Comparison of ENCODE assay signal across 18 cellular contexts in the genomic region with DNA sequence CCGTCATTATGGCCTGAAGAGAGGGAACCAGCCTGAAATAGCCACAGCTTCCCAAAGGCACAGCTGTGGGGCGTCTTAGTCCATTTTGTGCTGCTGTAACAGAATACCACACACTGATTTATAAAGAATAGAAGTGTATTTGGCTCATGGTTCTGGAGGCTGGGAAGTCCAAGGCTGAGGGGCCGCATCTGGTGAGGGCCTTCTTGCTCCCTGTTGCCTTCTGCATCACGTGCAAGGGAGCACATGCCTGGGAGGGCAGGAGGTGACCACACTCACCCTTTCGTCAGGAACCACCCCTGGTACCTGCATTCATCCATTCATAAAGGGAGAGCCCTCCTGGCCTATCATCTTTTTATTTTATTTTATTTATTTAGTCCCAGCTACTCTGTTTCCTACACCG. TPM values are rescaled to one million over a fixed set of nuclear protein-coding genes. Genes with fewer than 3 reads are reported as not detected.
DNase-seq lines count a peak whose midpoint lies in the region; ATAC-seq and TF ChIP-seq lines count a peak whose summit lies in the region.
"Had no signal": no experiment of that assay in that cellular context is flagged by ENCODE, and none has a peak within 500 bp of the region (broad histone marks: within the 10 kb centered on the region; RNA-seq: fewer than 3 reads in every experiment).

No MANE protein-coding gene starts in this region.

- H3K27me3 ChIP-seq in cardiac muscle cell (no peaks in the 10 kb centered on the region), right atrium auricular region (no peaks in the 10 kb centered on the region), right cardiac atrium (ENCODE audit: control insufficient read depth, insufficient read depth) (no peaks in the 10 kb centered on the region), skeletal muscle tissue (ENCODE audit: control insufficient read depth in 3 of 3, insufficient read depth in 3 of 3, low read length in 3 of 3) (no peaks in the 10 kb centered on the region)

- H3K9me3 ChIP-seq in cardiac muscle cell (ENCODE audit: low read depth), result no peaks in the 10 kb centered on the region
- H3K9me3 ChIP-seq in right atrium auricular region, result no peaks in the 10 kb centered on the region
- H3K9me3 ChIP-seq in right cardiac atrium (ENCODE audit: control insufficient read depth, low read length), result no peaks in the 10 kb centered on the region
- H3K9me3 ChIP-seq in skeletal muscle tissue (ENCODE audit: control insufficient read depth in 3 of 3, low read length in 3 of 3), result no peaks in the 10 kb centered on the region
- H3K9me3 ChIP-seq: A549, HAP-1 had no signal

- DNase-seq in cardiac muscle cell (ENCODE audit: low read depth in 1 of 2, low spot score in 1 of 2) (no peak), left cardiac atrium (no peak), right atrium auricular region (ENCODE audit: low spot score) (no peak), Right ventricle myocardium inferior (ENCODE audit: missing footprints) (no peak), right cardiac atrium (no peak)
- DNase-seq in activated CD8-positive, alpha-beta memory T cell treated with anti-CD3 and anti-CD28 coated beads, Interleukin-2, amount 50 U/mL, for 4 hours, result no peak
- DNase-seq: AML-193; Calu3; CD8-positive, alpha-beta T cell; DND-41; EL had no signal

- 70% methylated on average over 6 of the region's 6 CpGs for WGBS in right cardiac atrium

- H3K4me3 ChIP-seq in cardiac muscle cell (no peak overlapping the region), right atrium auricular region (no peak overlapping the region), right cardiac atrium (ENCODE audit: low read length) (no peak overlapping the region), skeletal muscle tissue (ENCODE audit: low read length in 3 of 3) (peak overlapping the region in 1 of 3 donors; percentile 49)
- H3K4me3 ChIP-seq: A549, GM12878, HAP-1 had no signal

- no peak for TF ChIP-seq CTCF in cardiac muscle cell (IDR thresholded peaks at IDR 0.05; ENCODE audit: low read depth, low read length)
- no peak for TF ChIP-seq CTCF in right atrium auricular region (IDR thresholded peaks at IDR 0.05)

- H3K36me3 ChIP-seq in cardiac muscle cell (no peaks in the 10 kb centered on the region), right atrium auricular region (peaks cover 10% of the 10 kb centered on the region), skeletal muscle tissue (ENCODE audit: control insufficient read depth in 3 of 3, insufficient read depth in 3 of 3, low read length in 3 of 3) (peaks cover 8 to 11% (median 9%) of the 10 kb centered on the region in 3 donors)
- H3K36me3 ChIP-seq: HAP-1 had no signal

- H3K4me1 ChIP-seq in cardiac muscle cell (ENCODE audit: low read depth), result peaks cover 49% of the 10 kb centered on the region
- H3K4me1 ChIP-seq in right atrium auricular region, result peaks cover 0 to 54% of the 10 kb centered on the region in 2 donors
- peaks cover 11% of the 10 kb centered on the region for H3K4me1 ChIP-seq in right cardiac atrium (ENCODE audit: control insufficient read depth, insufficient read depth, low read length)
- peaks cover 59 to 84% (median 79%) of the 10 kb centered on the region in 3 donors for H3K4me1 ChIP-seq in skeletal muscle tissue (ENCODE audit: control insufficient read depth in 3 of 3, insufficient read depth in 3 of 3, low read length in 3 of 3)
- H3K4me1 ChIP-seq: A549, HAP-1 had no signal

- H3K27ac ChIP-seq in cardiac muscle cell, result peak overlapping the region; percentile 96
- peak overlapping the region; percentile 87 to 93 for H3K27ac ChIP-seq in right atrium auricular region
- H3K27ac ChIP-seq in right cardiac atrium (ENCODE audit: low read length), result peak overlapping the region; percentile 74
- H3K27ac ChIP-seq in skeletal muscle tissue (ENCODE audit: low read depth, low read length), result peak overlapping the region; percentile 80
- H3K27ac ChIP-seq: 22Rv1, A549 had no signal

- ATAC-seq in left cardiac atrium, result no peak
- ATAC-seq in Right ventricle myocardium inferior, result no peak
- ATAC-seq in right cardiac atrium, result no peak
- ATAC-seq in GM19395 (IDR thresholded peaks at IDR 0.05; ENCODE audit: unreplicated experiment), result no peak
- ATAC-seq: A549; CD8-positive, alpha-beta T cell; GM12878 had no signal

- H3K9ac ChIP-seq in skeletal muscle tissue (ENCODE audit: low read depth in 1 of 3, low read length in 3 of 3), result peak overlapping the region; percentile 30 to 76 (median 68)

- intact Hi-C loops in left cardiac atrium (cut with DNase I), result loop anchor here in 1 of 2 donors (5.0 kb wide), 1 partner anchor 32 kb away; no protein-coding TSS in a partner anchor
- intact Hi-C loops in Right ventricle myocardium inferior (cut with DNase I), result no loop called here
- intact Hi-C loops in right cardiac atrium (cut with DNase I), result no loop called here

RNA-seq across cellular contexts. Expression of a gene that starts 10.4 kb away (rescaled TPM):
- 50.3 and 52.5 TPM in 2 replicates for total RNA-seq in cardiac muscle cell
- polyA plus RNA-seq in cardiac muscle cell, result 36.9 and 42.5 TPM in 2 replicates
- 100 to 1,000 TPM in 1 of 2 donors, 10 to 100 TPM in 1; 82.7 to 108 TPM for total RNA-seq in left cardiac atrium
- 100 to 1,000 TPM; 124 to 216 TPM for total RNA-seq in right atrium auricular region
- total RNA-seq in Right ventricle myocardium inferior, result 107 TPM
- 100 to 1,000 TPM in 3 of 4 donors, 10 to 100 TPM in 1; 96.3 to 126 (median 106) TPM for total RNA-seq in right cardiac atrium
- polyA plus RNA-seq in right cardiac atrium, result 160 TPM
- total RNA-seq in skeletal muscle tissue, result 34.4 TPM
- total RNA-seq: Calu3; CD8-positive, alpha-beta T cell; HT-29 had no signal

RNA-seq across cellular contexts. Expression of a gene that starts 23.6 kb away (rescaled TPM):
- total RNA-seq in cardiac muscle cell (39.6 and 42.6 TPM in 2 replicates), left cardiac atrium (10 to 100 TPM; 50.4 to 60.5 TPM), right atrium auricular region (10 to 100 TPM; 31.8 to 55.3 TPM), Right ventricle myocardium inferior (62.9 TPM), right cardiac atrium (10 to 100 TPM; 37.9 to 63.8 (median 53.9) TPM), skeletal muscle tissue (14.6 TPM)
- polyA plus RNA-seq in cardiac muscle cell (21.5 and 29.5 TPM in 2 replicates), right cardiac atrium (50.7 TPM)
- total RNA-seq: Calu3 had no signal
